14 cellular contexts compared by ENCODE assay signal in the genomic region with DNA sequence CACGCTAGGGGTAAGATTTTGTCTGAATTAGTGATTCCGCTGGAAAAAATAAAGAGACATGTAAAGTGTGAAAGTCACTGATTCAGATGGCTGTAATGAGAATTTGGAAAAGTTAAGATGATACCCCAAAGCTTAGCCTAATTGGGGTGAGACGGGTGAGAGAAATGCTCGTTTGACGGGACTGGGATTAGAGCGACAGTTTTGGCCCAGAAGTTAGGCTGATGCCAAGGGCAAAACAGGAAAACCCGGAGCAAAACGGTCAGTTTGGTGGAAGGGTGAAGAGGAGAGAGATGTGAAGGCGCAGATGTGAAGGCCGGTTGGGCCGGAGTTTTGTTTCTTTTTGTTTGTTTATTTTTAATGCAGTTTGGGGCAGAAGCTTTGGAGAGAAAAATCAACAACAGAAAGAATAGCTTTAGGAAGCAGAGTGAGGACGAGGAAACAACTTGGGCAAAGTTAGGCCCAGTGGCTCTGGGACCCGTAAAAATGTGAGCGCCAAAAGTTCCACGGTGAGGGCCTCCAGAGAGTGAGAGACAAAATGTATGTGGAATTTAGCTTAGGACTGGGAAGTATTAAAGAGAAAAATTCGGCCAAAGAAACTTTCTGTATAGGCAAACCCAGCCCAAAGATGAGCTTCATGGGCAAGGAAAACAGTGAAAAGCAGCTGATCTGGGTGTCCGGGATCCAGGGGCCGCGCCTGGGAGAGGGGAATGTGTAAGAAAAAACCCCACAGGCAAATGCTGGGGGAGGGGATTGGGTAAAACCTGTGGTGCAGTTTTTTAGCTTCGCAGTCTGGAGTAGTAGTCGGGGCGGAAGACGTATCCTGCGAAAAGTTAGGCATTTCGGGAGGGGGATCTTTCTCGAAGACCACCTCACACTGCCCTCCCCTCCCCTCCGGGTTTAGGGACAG. TPM values are rescaled to one million over a fixed set of nuclear protein-coding genes. Genes with fewer than 3 reads are reported as not detected.
DNase-seq lines count a peak whose midpoint lies in the region; TF ChIP-seq lines count a peak whose summit lies in the region.
"Had no signal": no experiment of that assay in that cellular context is flagged by ENCODE, and none has a peak within 500 bp of the region (broad histone marks: within the 10 kb centered on the region; RNA-seq: fewer than 3 reads in every experiment).

No MANE protein-coding gene starts in this region.

- H3K4me3 ChIP-seq in SK-N-MC (no peak overlapping the region), iPS-18c (ENCODE audit: insufficient read depth, low read depth, low read length) (peak overlapping the region; percentile 60; the same call in 1 of the 2 replicates)
- H3K4me3 ChIP-seq: BLaER1 treated with 17β-estradiol and CSF1 and Interleukin-3, amounts not matched to agents 10 nM and 100 nM; body of pancreas; lung had no signal

- peaks cover 61% of the 10 kb centered on the region for H3K4me1 Mint-ChIP-seq in activated naive CD4-positive, alpha-beta T cell treated with anti-CD3 and anti-CD28 coated beads, Interleukin-2, amount 50 U/mL, for 24 hours
- peaks cover 33% of the 10 kb centered on the region for H3K4me1 Mint-ChIP-seq in type B pancreatic cell (ENCODE audit: unreplicated experiment)

- no peak for TF ChIP-seq CTCF in type B pancreatic cell (conservative IDR thresholded peaks at IDR 0.05)

- H3K4me3 Mint-ChIP-seq in activated naive CD4-positive, alpha-beta T cell treated with anti-CD3 and anti-CD28 coated beads, Interleukin-2, amount 50 U/mL, for 24 hours, result peak overlapping the region; percentile 67
- H3K4me3 Mint-ChIP-seq in type B pancreatic cell, result peak overlapping the region; percentile 80

- no peak overlapping the region for H3K27ac Mint-ChIP-seq in activated naive CD4-positive, alpha-beta T cell treated with anti-CD3 and anti-CD28 coated beads, Interleukin-2, amount 50 U/mL, for 24 hours
- no peak overlapping the region for H3K27ac Mint-ChIP-seq in type B pancreatic cell

- no peak for DNase-seq in activated naive CD4-positive, alpha-beta T cell treated with Interleukin-2 at 50 U/mL for 16 hours
- DNase-seq in SK-N-MC (ENCODE audit: low read depth, low spot score) (no peak), type B pancreatic cell (ENCODE audit: extremely low spot score, unreplicated experiment) (no peak), hypothalamus (lab: John Stamatoyannopoulos, UW) (no peak), NAMALWA (ENCODE audit: low spot score) (no peak), epidermal melanocyte (ENCODE audit: insufficient read length, low spot score) (no peak)
- DNase-seq: body of pancreas, GF-D8, head of caudate nucleus had no signal

- H3K9ac ChIP-seq in SK-N-MC (ENCODE audit: insufficient read length), result no peak overlapping the region
- H3K9ac ChIP-seq: BLaER1 treated with 17β-estradiol and CSF1 and Interleukin-3, amounts not matched to agents 10 nM and 100 nM had no signal

- H3K9me3 ChIP-seq in SK-N-MC (ENCODE audit: low read depth, low read length) (no peaks in the 10 kb centered on the region), iPS-18c (ENCODE audit: control insufficient read depth, insufficient read depth, low read length) (peaks cover 5% of the 10 kb centered on the region)
- H3K9me3 ChIP-seq: body of pancreas had no signal

- H3K36me3 Mint-ChIP-seq in activated naive CD4-positive, alpha-beta T cell treated with anti-CD3 and anti-CD28 coated beads, Interleukin-2, amount 50 U/mL, for 24 hours, result no peaks in the 10 kb centered on the region
- no peaks in the 10 kb centered on the region for H3K36me3 Mint-ChIP-seq in type B pancreatic cell

- peaks cover 59% of the 10 kb centered on the region for H3K27me3 Mint-ChIP-seq in activated naive CD4-positive, alpha-beta T cell treated with anti-CD3 and anti-CD28 coated beads, Interleukin-2, amount 50 U/mL, for 24 hours
- peaks cover 88% of the 10 kb centered on the region for H3K27me3 Mint-ChIP-seq in type B pancreatic cell

- no peaks in the 10 kb centered on the region for H3K36me3 ChIP-seq in SK-N-MC (ENCODE audit: insufficient read depth, low read length)

- peak overlapping the region; percentile 53; the same call in 1 of the 2 replicates for H3K27ac ChIP-seq in SK-N-MC
- H3K27ac ChIP-seq: BLaER1 treated with 17β-estradiol and CSF1 and Interleukin-3, amounts not matched to agents 10 nM and 100 nM; body of pancreas had no signal

- H3K9me3 Mint-ChIP-seq in activated naive CD4-positive, alpha-beta T cell treated with anti-CD3 and anti-CD28 coated beads, Interleukin-2, amount 50 U/mL, for 24 hours, result no peaks in the 10 kb centered on the region
- no peaks in the 10 kb centered on the region for H3K9me3 Mint-ChIP-seq in type B pancreatic cell

RNA-seq across cellular contexts. Expression of a gene that starts 1.2 kb away (rescaled TPM):
- 0.29 and 0.48 TPM in 2 replicates for total RNA-seq in type B pancreatic cell (ENCODE audit: low replicate concordance)
- total RNA-seq: body of pancreas, progenitor cell of endocrine pancreas had no signal
